Comparison of ENCODE assay signal across 19 cellular contexts in genomic region chrX:10054396-10054795, GRCh38.
DNase-seq lines count a peak whose midpoint lies in the region; ATAC-seq and TF ChIP-seq lines count a peak whose summit lies in the region.
"Had no signal": no experiment of that assay in that cellular context is flagged by ENCODE, and none has a peak within 500 bp of the region (broad histone marks: within the 10 kb centered on the region; RNA-seq: fewer than 3 reads in every experiment).

No MANE protein-coding gene starts in this region.

- no peak overlapping the region for H3K4me3 Mint-ChIP-seq in stimulated activated naive B cell treated with anti-CD40 and anti-IgM and Interleukin-4, amounts not matched to agents 10 μg/mL and 1 μg/mL and 100 μg/mL, for 72 hours
- H3K4me3 Mint-ChIP-seq: B cell, IgD-negative memory B cell had no signal

- peak; percentile 40 for DNase-seq in DMS79 treated with DMSO at 0.1 percent for 48 hours (lab: John Stamatoyannopoulos, UW)
- DNase-seq in stimulated activated naive B cell treated with anti-CD40 and anti-IgM and Interleukin-4, amounts not matched to agents 10 μg/mL and 1 μg/mL and 100 μg/mL, for 72 hours, result no peak
- DNase-seq in NCI-H1105 (lab: John Stamatoyannopoulos, UW), result no peak
- DNase-seq in T1000 (lab: John Stamatoyannopoulos, UW), result no peak
- DNase-seq in NCI-H187 (lab: John Stamatoyannopoulos, UW), result no peak
- DNase-seq: GM23248, Karpas-422, MG63, NCI-H1048, NCI-H146, NCI-H226, NCI-H524, NCI-H82, PC-9, SJCRH30 had no signal

- peak overlapping the region; percentile 88 for H3K27ac Mint-ChIP-seq in stimulated activated naive B cell treated with anti-CD40 and anti-IgM and Interleukin-4, amounts not matched to agents 10 μg/mL and 1 μg/mL and 100 μg/mL, for 72 hours
- H3K27ac Mint-ChIP-seq: IgD-negative memory B cell had no signal

- H3K27ac ChIP-seq in VCaP, result 0 out of 2 replicates have a peak overlapping the region, but pooled peaks have one; percentile 20
- H3K27ac ChIP-seq: GM23248, PC-9, SJCRH30 had no signal

- H3K36me3 Mint-ChIP-seq in stimulated activated naive B cell treated with anti-CD40 and anti-IgM and Interleukin-4, amounts not matched to agents 10 μg/mL and 1 μg/mL and 100 μg/mL, for 72 hours, result peaks cover 9 to 19% of the 10 kb centered on the region in 2 donors
- H3K36me3 Mint-ChIP-seq: IgD-negative memory B cell had no signal

- peak; percentile 30 for ATAC-seq in esophagus mucosa
- no peak for ATAC-seq in stimulated activated naive B cell treated with anti-CD40 and anti-IgM and Interleukin-4, amounts not matched to agents 10 μg/mL and 1 μg/mL and 100 μg/mL, for 72 hours (replicated peaks)

- TF ChIP-seq CTCF in VCaP (conservative IDR thresholded peaks at IDR 0.05), result no peak

- H3K27me3 Mint-ChIP-seq in stimulated activated naive B cell treated with anti-CD40 and anti-IgM and Interleukin-4, amounts not matched to agents 10 μg/mL and 1 μg/mL and 100 μg/mL, for 72 hours, result no peaks in the 10 kb centered on the region
- H3K27me3 Mint-ChIP-seq: B cell had no signal

- peaks cover 42 to 70% of the 10 kb centered on the region in 2 donors for H3K4me1 Mint-ChIP-seq in stimulated activated naive B cell treated with anti-CD40 and anti-IgM and Interleukin-4, amounts not matched to agents 10 μg/mL and 1 μg/mL and 100 μg/mL, for 72 hours

- H3K9me3 Mint-ChIP-seq in stimulated activated naive B cell treated with anti-CD40 and anti-IgM and Interleukin-4, amounts not matched to agents 10 μg/mL and 1 μg/mL and 100 μg/mL, for 72 hours, result peaks cover 2 to 4% of the 10 kb centered on the region in 2 donors
